Comparison of ENCODE assay signal across 1 cellular context in genomic region chr1:53899708-53900107, GRCh38.
TF ChIP-seq lines count a peak whose summit lies in the region.

No MANE protein-coding gene starts in this region.

TF ChIP-seq in HepG2, 621 proteins besides CTCF, POLR2A, EP300 and RAD21 (continues in another document):
- TF ChIP-seq, protein P1, sequence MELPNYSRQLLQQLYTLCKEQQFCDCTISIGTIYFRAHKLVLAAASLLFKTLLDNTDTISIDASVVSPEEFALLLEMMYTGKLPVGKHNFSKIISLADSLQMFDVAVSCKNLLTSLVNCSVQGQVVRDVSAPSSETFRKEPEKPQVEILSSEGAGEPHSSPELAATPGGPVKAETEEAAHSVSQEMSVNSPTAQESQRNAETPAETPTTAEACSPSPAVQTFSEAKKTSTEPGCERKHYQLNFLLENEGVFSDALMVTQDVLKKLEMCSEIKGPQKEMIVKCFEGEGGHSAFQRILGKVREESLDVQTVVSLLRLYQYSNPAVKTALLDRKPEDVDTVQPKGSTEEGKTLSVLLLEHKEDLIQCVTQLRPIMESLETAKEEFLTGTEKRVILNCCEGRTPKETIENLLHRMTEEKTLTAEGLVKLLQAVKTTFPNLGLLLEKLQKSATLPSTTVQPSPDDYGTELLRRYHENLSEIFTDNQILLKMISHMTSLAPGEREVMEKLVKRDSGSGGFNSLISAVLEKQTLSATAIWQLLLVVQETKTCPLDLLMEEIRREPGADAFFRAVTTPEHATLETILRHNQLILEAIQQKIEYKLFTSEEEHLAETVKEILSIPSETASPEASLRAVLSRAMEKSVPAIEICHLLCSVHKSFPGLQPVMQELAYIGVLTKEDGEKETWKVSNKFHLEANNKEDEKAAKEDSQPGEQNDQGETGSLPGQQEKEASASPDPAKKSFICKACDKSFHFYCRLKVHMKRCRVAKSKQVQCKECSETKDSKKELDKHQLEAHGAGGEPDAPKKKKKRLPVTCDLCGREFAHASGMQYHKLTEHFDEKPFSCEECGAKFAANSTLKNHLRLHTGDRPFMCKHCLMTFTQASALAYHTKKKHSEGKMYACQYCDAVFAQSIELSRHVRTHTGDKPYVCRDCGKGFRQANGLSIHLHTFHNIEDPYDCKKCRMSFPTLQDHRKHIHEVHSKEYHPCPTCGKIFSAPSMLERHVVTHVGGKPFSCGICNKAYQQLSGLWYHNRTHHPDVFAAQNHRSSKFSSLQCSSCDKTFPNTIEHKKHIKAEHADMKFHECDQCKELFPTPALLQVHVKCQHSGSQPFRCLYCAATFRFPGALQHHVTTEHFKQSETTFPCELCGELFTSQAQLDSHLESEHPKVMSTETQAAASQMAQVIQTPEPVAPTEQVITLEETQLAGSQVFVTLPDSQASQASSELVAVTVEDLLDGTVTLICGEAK (IDR thresholded peaks at IDR 0.05), result no peak
- TF ChIP-seq, protein P1 (CRISPR knock-in tag; IDR thresholded peaks at IDR 0.05), result no peak
- TF ChIP-seq ZNF121 (CRISPR knock-in tag; IDR thresholded peaks at IDR 0.05) (peak; percentile 96), ELF4 (CRISPR knock-in tag; IDR thresholded peaks at IDR 0.05; ENCODE audit: borderline replicate concordance) (no peak), ZBTB26 (CRISPR knock-in tag; IDR thresholded peaks at IDR 0.05; ENCODE audit: borderline replicate concordance) (no peak), ZBTB1 (CRISPR knock-in tag; IDR thresholded peaks at IDR 0.05; ENCODE audit: borderline replicate concordance) (no peak), BHLHE40 (IDR thresholded peaks at IDR 0.05; ENCODE audit: low read length) (no peak), TBL1XR1 (IDR thresholded peaks at IDR 0.05; ENCODE audit: borderline replicate concordance, low read length, partially characterized antibody) (no peak), ZNF724P (CRISPR knock-in tag; IDR thresholded peaks at IDR 0.05; ENCODE audit: borderline replicate concordance) (no peak), ZNF142 (CRISPR knock-in tag; IDR thresholded peaks at IDR 0.05) (no peak), TARDBP (CRISPR knock-in tag; IDR thresholded peaks at IDR 0.05) (0 out of 2 replicates have a peak, but pooled peaks have one; percentile 12), ZNF180 (CRISPR knock-in tag; IDR thresholded peaks at IDR 0.05; ENCODE audit: borderline replicate concordance, low read depth) (no peak), HNF4G (IDR thresholded peaks at IDR 0.05; ENCODE audit: borderline replicate concordance, low read depth, low read length) (no peak), HNF4G (CRISPR knock-in tag; IDR thresholded peaks at IDR 0.05; ENCODE audit: borderline replicate concordance, low read depth) (no peak), ASH2L (IDR thresholded peaks at IDR 0.05; ENCODE audit: insufficient read length, low read depth, low read length) (peak; percentile 7), ARNTL (CRISPR knock-in tag; IDR thresholded peaks at IDR 0.05) (no peak), IKZF4 (CRISPR knock-in tag; IDR thresholded peaks at IDR 0.05; ENCODE audit: borderline replicate concordance, low read depth, not compliant biosample characterization) (no peak), ZNF652 (CRISPR knock-in tag; IDR thresholded peaks at IDR 0.05; ENCODE audit: borderline replicate concordance, low read depth) (no peak), ZNF33A (CRISPR knock-in tag; IDR thresholded peaks at IDR 0.05; ENCODE audit: borderline replicate concordance) (no peak), ZNF274 (CRISPR knock-in tag; IDR thresholded peaks at IDR 0.05) (0 out of 2 replicates have a peak, but pooled peaks have one; percentile 28), STAT5B (CRISPR knock-in tag; IDR thresholded peaks at IDR 0.05) (no peak), RXRA (CRISPR knock-in tag; IDR thresholded peaks at IDR 0.05) (peak; percentile 53), GZF1 (CRISPR knock-in tag; IDR thresholded peaks at IDR 0.05) (no peak), ATF3 (CRISPR knock-in tag; IDR thresholded peaks at IDR 0.05) (no peak), ZBTB33 (CRISPR knock-in tag; IDR thresholded peaks at IDR 0.05) (no peak), SP2 (CRISPR knock-in tag; IDR thresholded peaks at IDR 0.05) (no peak), SKI (IDR thresholded peaks at IDR 0.05; ENCODE audit: partially characterized antibody) (no peak), POLR2AphosphoS5 (IDR thresholded peaks at IDR 0.05; ENCODE audit: low read depth, low read length) (no peak), ZNF816 (CRISPR knock-in tag; IDR thresholded peaks at IDR 0.05; ENCODE audit: borderline replicate concordance) (no peak)
- TF ChIP-seq, protein P2, sequence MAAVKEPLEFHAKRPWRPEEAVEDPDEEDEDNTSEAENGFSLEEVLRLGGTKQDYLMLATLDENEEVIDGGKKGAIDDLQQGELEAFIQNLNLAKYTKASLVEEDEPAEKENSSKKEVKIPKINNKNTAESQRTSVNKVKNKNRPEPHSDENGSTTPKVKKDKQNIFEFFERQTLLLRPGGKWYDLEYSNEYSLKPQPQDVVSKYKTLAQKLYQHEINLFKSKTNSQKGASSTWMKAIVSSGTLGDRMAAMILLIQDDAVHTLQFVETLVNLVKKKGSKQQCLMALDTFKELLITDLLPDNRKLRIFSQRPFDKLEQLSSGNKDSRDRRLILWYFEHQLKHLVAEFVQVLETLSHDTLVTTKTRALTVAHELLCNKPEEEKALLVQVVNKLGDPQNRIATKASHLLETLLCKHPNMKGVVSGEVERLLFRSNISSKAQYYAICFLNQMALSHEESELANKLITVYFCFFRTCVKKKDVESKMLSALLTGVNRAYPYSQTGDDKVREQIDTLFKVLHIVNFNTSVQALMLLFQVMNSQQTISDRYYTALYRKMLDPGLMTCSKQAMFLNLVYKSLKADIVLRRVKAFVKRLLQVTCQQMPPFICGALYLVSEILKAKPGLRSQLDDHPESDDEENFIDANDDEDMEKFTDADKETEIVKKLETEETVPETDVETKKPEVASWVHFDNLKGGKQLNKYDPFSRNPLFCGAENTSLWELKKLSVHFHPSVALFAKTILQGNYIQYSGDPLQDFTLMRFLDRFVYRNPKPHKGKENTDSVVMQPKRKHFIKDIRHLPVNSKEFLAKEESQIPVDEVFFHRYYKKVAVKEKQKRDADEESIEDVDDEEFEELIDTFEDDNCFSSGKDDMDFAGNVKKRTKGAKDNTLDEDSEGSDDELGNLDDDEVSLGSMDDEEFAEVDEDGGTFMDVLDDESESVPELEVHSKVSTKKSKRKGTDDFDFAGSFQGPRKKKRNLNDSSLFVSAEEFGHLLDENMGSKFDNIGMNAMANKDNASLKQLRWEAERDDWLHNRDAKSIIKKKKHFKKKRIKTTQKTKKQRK (IDR thresholded peaks at IDR 0.05; ENCODE audit: low read length), result no peak
- TF ChIP-seq, protein P3, sequence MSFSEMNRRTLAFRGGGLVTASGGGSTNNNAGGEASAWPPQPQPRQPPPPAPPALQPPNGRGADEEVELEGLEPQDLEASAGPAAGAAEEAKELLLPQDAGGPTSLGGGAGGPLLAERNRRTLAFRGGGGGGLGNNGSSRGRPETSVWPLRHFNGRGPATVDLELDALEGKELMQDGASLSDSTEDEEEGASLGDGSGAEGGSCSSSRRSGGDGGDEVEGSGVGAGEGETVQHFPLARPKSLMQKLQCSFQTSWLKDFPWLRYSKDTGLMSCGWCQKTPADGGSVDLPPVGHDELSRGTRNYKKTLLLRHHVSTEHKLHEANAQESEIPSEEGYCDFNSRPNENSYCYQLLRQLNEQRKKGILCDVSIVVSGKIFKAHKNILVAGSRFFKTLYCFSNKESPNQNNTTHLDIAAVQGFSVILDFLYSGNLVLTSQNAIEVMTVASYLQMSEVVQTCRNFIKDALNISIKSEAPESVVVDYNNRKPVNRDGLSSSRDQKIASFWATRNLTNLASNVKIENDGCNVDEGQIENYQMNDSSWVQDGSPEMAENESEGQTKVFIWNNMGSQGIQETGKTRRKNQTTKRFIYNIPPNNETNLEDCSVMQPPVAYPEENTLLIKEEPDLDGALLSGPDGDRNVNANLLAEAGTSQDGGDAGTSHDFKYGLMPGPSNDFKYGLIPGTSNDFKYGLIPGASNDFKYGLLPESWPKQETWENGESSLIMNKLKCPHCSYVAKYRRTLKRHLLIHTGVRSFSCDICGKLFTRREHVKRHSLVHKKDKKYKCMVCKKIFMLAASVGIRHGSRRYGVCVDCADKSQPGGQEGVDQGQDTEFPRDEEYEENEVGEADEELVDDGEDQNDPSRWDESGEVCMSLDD (CRISPR knock-in tag; IDR thresholded peaks at IDR 0.05; ENCODE audit: borderline replicate concordance), result no peak
